In genomic region chr19:12484371-12485322, GRCh38 we compare ENCODE assay signal across 8 cellular contexts. TPM values are rescaled to one million over a fixed set of nuclear protein-coding genes. Genes with fewer than 3 reads are reported as not detected.
DNase-seq lines count a peak whose midpoint lies in the region; ATAC-seq and TF ChIP-seq lines count a peak whose summit lies in the region.

Gene ZNF709, minus strand, starts transcription at chr19:12484816. Its CDS starts 159 bp downstream, at chr19:12484657.

- TF ChIP-seq CTCF in Loucy (conservative IDR thresholded peaks at IDR 0.05; ENCODE audit: low read length), result no peak

- no peaks in the 10 kb centered on the region for H3K27me3 ChIP-seq in Loucy (ENCODE audit: insufficient read depth, low read length, poor library complexity, severe bottlenecking)

- H3K36me3 Mint-ChIP-seq in activated naive CD4-positive, alpha-beta T cell treated with anti-CD3 and anti-CD28 coated beads, Interleukin-2, amount 50 U/mL, for 24 hours, result no peaks in the 10 kb centered on the region

- peak; percentile 85 for DNase-seq in EH (ENCODE audit: low read depth)
- peak; percentile 90 for DNase-seq in SK-N-DZ (ENCODE audit: low spot score)
- DNase-seq in glomerular endothelial cell (ENCODE audit: extremely low read depth, low read depth, low spot score), result peak; percentile 42
- peak; percentile 37 to 96 (median 86) for DNase-seq in nucleus accumbens (lab: John Stamatoyannopoulos, UW)
- peak; percentile 93 for DNase-seq in superior temporal gyrus (ENCODE audit: extremely low spot score)

- H4K20me1 ChIP-seq in Loucy (ENCODE audit: insufficient read depth, low read length, poor library complexity, severe bottlenecking), result peaks cover 14% of the 10 kb centered on the region

- peak within 1 kb of the TSS; percentile 95 for H3K4me2 ChIP-seq in Loucy (ENCODE audit: low read depth, low read length, poor library complexity, severe bottlenecking)

- peak within 1 kb of the TSS; percentile 95 for H3K9ac ChIP-seq in Loucy (ENCODE audit: low read depth, low read length, poor library complexity, severe bottlenecking)

- peaks cover 50% of the 10 kb centered on the region for H3K79me2 ChIP-seq in Loucy (ENCODE audit: insufficient read depth, low read length)

- H3K9me3 Mint-ChIP-seq in activated naive CD4-positive, alpha-beta T cell treated with anti-CD3 and anti-CD28 coated beads, Interleukin-2, amount 50 U/mL, for 24 hours, result no peaks in the 10 kb centered on the region

- H3K9me2 ChIP-seq in Loucy (replicated peaks; ENCODE audit: low read depth, low read length), result no peaks in the 10 kb centered on the region

- H3K4me1 Mint-ChIP-seq in activated naive CD4-positive, alpha-beta T cell treated with anti-CD3 and anti-CD28 coated beads, Interleukin-2, amount 50 U/mL, for 24 hours, result peaks cover 32% of the 10 kb centered on the region

- H3K36me3 ChIP-seq in Loucy (ENCODE audit: insufficient read depth, low read length), result no peaks in the 10 kb centered on the region

- H3F3A ChIP-seq in Loucy (ENCODE audit: low read depth), result peaks cover 4% of the 10 kb centered on the region; the same call in 1 of the 2 replicates

- H2AFZ ChIP-seq in Loucy (ENCODE audit: low read length), result peak within 1 kb of the TSS; percentile 98

- peak within 1 kb of the TSS; percentile 43 for H3K27ac Mint-ChIP-seq in activated naive CD4-positive, alpha-beta T cell treated with anti-CD3 and anti-CD28 coated beads, Interleukin-2, amount 50 U/mL, for 24 hours

- peak within 1 kb of the TSS; percentile 95 for H3K4me3 Mint-ChIP-seq in activated naive CD4-positive, alpha-beta T cell treated with anti-CD3 and anti-CD28 coated beads, Interleukin-2, amount 50 U/mL, for 24 hours

- H3K9me3 ChIP-seq in Loucy (ENCODE audit: insufficient read depth, low read depth, low read length), result no peaks in the 10 kb centered on the region

- ATAC-seq in GM21825 (IDR thresholded peaks at IDR 0.05; ENCODE audit: unreplicated experiment), result peak; percentile 87

- no peaks in the 10 kb centered on the region for H3K27me3 Mint-ChIP-seq in activated naive CD4-positive, alpha-beta T cell treated with anti-CD3 and anti-CD28 coated beads, Interleukin-2, amount 50 U/mL, for 24 hours

- peaks cover 34% of the 10 kb centered on the region for H3K4me1 ChIP-seq in Loucy (ENCODE audit: insufficient read depth, low read length, poor library complexity, severe bottlenecking)

- peak within 1 kb of the TSS; percentile 97 for H3K4me3 ChIP-seq in Loucy (ENCODE audit: low read length, poor library complexity, severe bottlenecking)

RNA-seq across cellular contexts. Expression of gene ZNF709, which starts in this region (rescaled TPM):
- polyA plus RNA-seq in SK-N-DZ (2014; cell fraction: cytosol; rRNA removed), result 4.6 and 6.4 TPM in 2 replicates
- 3.6 and 6.4 TPM in 2 replicates for polyA plus RNA-seq in SK-N-DZ (2014; cell fraction: nucleus; rRNA removed)
- total RNA-seq in glomerular endothelial cell, result 0.58 and 1.7 TPM in 2 replicates

Comparison
In these comparisons a context has a peak if more than half of its experiments do, and no peak if none do; other contexts are left out.
1. Peak in every context shown above with its lines: DNase-seq, ATAC-seq and H3K4me3 ChIP-seq.
2. DNase-seq: peak in every context shown above with its lines; median percentile 93 in superior temporal gyrus; 90 in SK-N-DZ; 86 in nucleus accumbens; 85 in EH; 42 in glomerular endothelial cell.